ENCODE assay signal across 11 cellular contexts in genomic region chr6:72363844-72364740, GRCh38.
A peak's percentile ranks its signal among the peaks of the same experiment; 100 is the strongest.
DNase-seq lines count a peak whose midpoint lies in the region; ATAC-seq and TF ChIP-seq lines count a peak whose summit lies in the region.
"Had no signal": no experiment of that assay in that cellular context is flagged by ENCODE, and none has a peak within 500 bp of the region (broad histone marks: within the 10 kb centered on the region; RNA-seq: fewer than 3 reads in every experiment).

No MANE protein-coding gene starts in this region.

- H3K4me1 ChIP-seq in Panc1 (ENCODE audit: control insufficient read depth, insufficient read depth, low read length) = no peaks in the 10 kb centered on the region
- H3K4me1 ChIP-seq: neural progenitor cell had no signal

- CTCF ChIA-PET in Panc1 (lab: Charles Lee) = no interaction called here
- CTCF ChIA-PET in activated CD4-positive, alpha-beta memory T cell treated with anti-CD3 and anti-CD28 coated beads, Interleukin-2, amount 10 ng/mL, durations not matched to agents 7 days and 5 days (lab: Charles Lee) = no interaction called here

- peak; percentile 33 for DNase-seq in Caki2 (ENCODE audit: low read depth)
- DNase-seq in Panc1 (ENCODE audit: low read depth, low spot score) = peak; percentile 41
- peak; percentile 92 for DNase-seq in epithelial cell of esophagus (ENCODE audit: low read depth)
- peak; percentile 22 for DNase-seq in occipital lobe (lab: John Stamatoyannopoulos, UW)
- no peak for DNase-seq in activated CD4-positive, alpha-beta memory T cell treated with anti-CD3 and anti-CD28 coated beads, Interleukin-2, amount 10 ng/mL, durations not matched to agents 7 days and 5 days
- DNase-seq: activated CD4-positive, CD25-positive, alpha-beta regulatory T cell treated with anti-CD3 and anti-CD28 coated beads, Interleukin-2, amount 50 U/mL, for 72 hours; DMS 273 treated with DMSO at 0.1 percent for 48 hours had no signal

- no peaks in the 10 kb centered on the region for H3K36me3 ChIP-seq in Panc1 (ENCODE audit: control insufficient read depth, insufficient read depth, low read length)
- H3K36me3 ChIP-seq: neural progenitor cell had no signal

- H3K27ac ChIP-seq in Panc1 (ENCODE audit: low read length) = no peak overlapping the region
- H3K27ac ChIP-seq: neural progenitor cell had no signal

- H3K27ac Mint-ChIP-seq in activated CD4-positive, alpha-beta memory T cell treated with anti-CD3 and anti-CD28 coated beads, Interleukin-2, amount 10 ng/mL, durations not matched to agents 7 days and 5 days = no peak overlapping the region
- H3K27ac Mint-ChIP-seq: neural progenitor cell had no signal

- intact Hi-C loops in Panc1 (cut with micrococcal nuclease; ENCODE audit: unreplicated experiment) = no loop called here

- no peak for TF ChIP-seq CTCF in Panc1 (IDR thresholded peaks at IDR 0.05)
- TF ChIP-seq CTCF in epithelial cell of esophagus (IDR thresholded peaks at IDR 0.05; ENCODE audit: insufficient read depth, low read depth, low read length, missing control alignments) = no peak

- POLR2A ChIA-PET in Panc1 (lab: Charles Lee) = no interaction called here
- POLR2A ChIA-PET in activated CD4-positive, alpha-beta memory T cell treated with anti-CD3 and anti-CD28 coated beads, Interleukin-2, amount 10 ng/mL, durations not matched to agents 7 days and 5 days (lab: Charles Lee) = no interaction called here

- in situ Hi-C loops in Caki2 (cut with HindIII; ENCODE audit: low pct_unique_long_range_greater_than_20kb, low sequenced_read_pairs) (no loop called here), Panc1 (cut with HindIII; ENCODE audit: low pct_unique_long_range_greater_than_20kb, low sequenced_read_pairs) (no loop called here)

- no peaks in the 10 kb centered on the region for H3K4me1 Mint-ChIP-seq in activated CD4-positive, alpha-beta memory T cell treated with anti-CD3 and anti-CD28 coated beads, Interleukin-2, amount 10 ng/mL, durations not matched to agents 7 days and 5 days
- H3K4me1 Mint-ChIP-seq: neural progenitor cell had no signal

- no peaks in the 10 kb centered on the region for H3K9me3 Mint-ChIP-seq in activated CD4-positive, alpha-beta memory T cell treated with anti-CD3 and anti-CD28 coated beads, Interleukin-2, amount 10 ng/mL, durations not matched to agents 7 days and 5 days
- H3K9me3 Mint-ChIP-seq: neural progenitor cell had no signal

- H3K9me3 ChIP-seq in Panc1 (ENCODE audit: control insufficient read depth, insufficient read depth, low read depth, low read length) = no peaks in the 10 kb centered on the region

- ATAC-seq in Panc1 (peak; percentile 90), HG03097 (IDR thresholded peaks at IDR 0.05; ENCODE audit: low FRiP score, unreplicated experiment) (no peak), HG02610 (IDR thresholded peaks at IDR 0.05; ENCODE audit: unreplicated experiment) (no peak), HG02852 (IDR thresholded peaks at IDR 0.05; ENCODE audit: unreplicated experiment) (no peak)

- no peak overlapping the region for H3K4me3 Mint-ChIP-seq in activated CD4-positive, alpha-beta memory T cell treated with anti-CD3 and anti-CD28 coated beads, Interleukin-2, amount 10 ng/mL, durations not matched to agents 7 days and 5 days
- H3K4me3 Mint-ChIP-seq: neural progenitor cell had no signal

- no peak overlapping the region for H3K4me3 ChIP-seq in Panc1 (ENCODE audit: low read depth in 2 of 2, low read length in 2 of 2)
- H3K4me3 ChIP-seq in epithelial cell of esophagus (ENCODE audit: low read length) = no peak overlapping the region
- H3K4me3 ChIP-seq: neural progenitor cell had no signal

- no peaks in the 10 kb centered on the region for H3K36me3 Mint-ChIP-seq in activated CD4-positive, alpha-beta memory T cell treated with anti-CD3 and anti-CD28 coated beads, Interleukin-2, amount 10 ng/mL, durations not matched to agents 7 days and 5 days (ENCODE audit: low read depth)
- H3K36me3 Mint-ChIP-seq: neural progenitor cell had no signal

- BruUV-seq in Panc1 (replicated peaks; lab: Mats Ljungman, UMichigan) = no TSS peak

- no peaks in the 10 kb centered on the region; the same call in 1 of the 2 replicates for H3K27me3 ChIP-seq in Panc1 (ENCODE audit: control insufficient read depth, insufficient read depth, low read length)
- H3K27me3 ChIP-seq: neural progenitor cell had no signal

- peaks cover 2% of the 10 kb centered on the region for H3K27me3 Mint-ChIP-seq in activated CD4-positive, alpha-beta memory T cell treated with anti-CD3 and anti-CD28 coated beads, Interleukin-2, amount 10 ng/mL, durations not matched to agents 7 days and 5 days
